ENCODE assay signal across 8 cellular contexts in genomic region chr9:114551750-114552685, GRCh38. TPM values are rescaled to one million over a fixed set of nuclear protein-coding genes. Genes with fewer than 3 reads are reported as not detected.
DNase-seq lines count a peak whose midpoint lies in the region; ATAC-seq, FAIRE-seq and TF ChIP-seq lines count a peak whose summit lies in the region.

No MANE protein-coding gene starts in this region.

- peak; percentile 20 for FAIRE-seq in HTR-8/SVneo (lab: Jason Lieb, UNC)

- no peaks in the 10 kb centered on the region for H3K79me2 ChIP-seq in Karpas-422 (ENCODE audit: low read length)

- peak overlapping the region in 1 of 2 donors; percentile 58 for H3K27ac ChIP-seq in left lung
- no peak overlapping the region for H3K27ac ChIP-seq in Karpas-422 (ENCODE audit: low read length)

- H3K36me3 ChIP-seq in left lung (no peaks in the 10 kb centered on the region), Karpas-422 (ENCODE audit: insufficient read depth, low read length) (no peaks in the 10 kb centered on the region)

- no peaks in the 10 kb centered on the region for H4K20me1 ChIP-seq in Karpas-422 (ENCODE audit: insufficient read depth, low read depth, low read length)

- H3K9me3 ChIP-seq in left lung (no peaks in the 10 kb centered on the region), Karpas-422 (ENCODE audit: low read length) (no peaks in the 10 kb centered on the region)

- H3K27me3 ChIP-seq in left lung (no peaks in the 10 kb centered on the region), Karpas-422 (ENCODE audit: low read length) (no peaks in the 10 kb centered on the region)

- no peaks in the 10 kb centered on the region for H3K9me2 ChIP-seq in Karpas-422 (replicated peaks; ENCODE audit: insufficient read depth, low read length)

- TF ChIP-seq CTCF in left lung (IDR thresholded peaks at IDR 0.05) (no peak), GM10266 (IDR thresholded peaks at IDR 0.05; ENCODE audit: control insufficient read depth, insufficient read depth, low read depth, missing control alignments) (no peak)

- no peak overlapping the region for H2AFZ ChIP-seq in Karpas-422 (ENCODE audit: low read length)

- no peak overlapping the region for H3K9ac ChIP-seq in Karpas-422 (ENCODE audit: low read length)

- no peak overlapping the region for H3K4me3 ChIP-seq in left lung
- no peak overlapping the region for H3K4me3 ChIP-seq in Karpas-422 (ENCODE audit: low read length)

- peak; percentile 96 for ATAC-seq in left lung

- DNase-seq in A172 (ENCODE audit: low spot score), result peak; percentile 98
- DNase-seq in HTR-8/SVneo (ENCODE audit: insufficient read length, low spot score), result peak; percentile 95
- DNase-seq in brain pericyte (ENCODE audit: low read depth, low spot score), result peak; percentile 84
- DNase-seq in left lung, result peak in 1 of 2 donors; percentile 76
- no peak for DNase-seq in pons (ENCODE audit: low spot score)
- no peak for DNase-seq in NCI-H1105 treated with DMSO at 0.1 percent for 48 hours (lab: John Stamatoyannopoulos, UW)
- DNase-seq in Karpas-422, result no peak
- no peak for DNase-seq in GM10266 (ENCODE audit: extremely low spot score)

- H3K4me1 ChIP-seq in left lung, result peaks cover 0 to 10% of the 10 kb centered on the region in 2 donors
- peaks cover 10% of the 10 kb centered on the region for H3K4me1 ChIP-seq in Karpas-422 (ENCODE audit: low read length)

- no peak overlapping the region for H3K4me2 ChIP-seq in Karpas-422 (ENCODE audit: low read depth, low read length, poor library complexity, severe bottlenecking)

- intact Hi-C loops in left lung (cut with DNase I), result no loop called here

RNA-seq across cellular contexts. Expression of gene ATP6V1G1, which starts 35.6 kb away (rescaled TPM):
- 216 and 223 TPM in 2 replicates for total RNA-seq in A172 (2014; rRNA removed; shearing (Covaris generic))
- total RNA-seq in left lung, result 10 to 100 TPM; 96.6 to 99.9 TPM
- total RNA-seq in Karpas-422 (2014; rRNA removed; shearing (Covaris generic); ENCODE audit: low replicate concordance), result 113 and 165 TPM in 2 replicates

RNA-seq across cellular contexts. Expression of gene WHRN, which starts 46.7 kb away (rescaled TPM):
- 2.0 and 2.1 TPM in 2 replicates for total RNA-seq in A172 (2014; rRNA removed; shearing (Covaris generic))
- total RNA-seq in left lung, result 1 to 10 TPM; 5.1 to 6.8 TPM
- total RNA-seq in Karpas-422 (2014; rRNA removed; shearing (Covaris generic); ENCODE audit: low replicate concordance), result 0.30 and 0.76 TPM in 2 replicates

RNA-seq across cellular contexts. Expression of gene TMEM268, which starts 59.1 kb away (rescaled TPM):
- 3.3 and 3.8 TPM in 2 replicates for total RNA-seq in A172 (2014; rRNA removed; shearing (Covaris generic))
- 10 to 100 TPM; 12.9 to 17.4 TPM for total RNA-seq in left lung
- total RNA-seq in Karpas-422 (2014; rRNA removed; shearing (Covaris generic); ENCODE audit: low replicate concordance), result 21.1 and 29.7 TPM in 2 replicates

Comparison
In these comparisons a context has a peak if more than half of its experiments do, and no peak if none do; other contexts are left out.
1. DNase-seq: peak in A172 (single experiment), HTR-8/SVneo (single experiment) and brain pericyte (single experiment); none in pons (single experiment), NCI-H1105 treated with DMSO at 0.1 percent for 48 hours (single experiment), Karpas-422 (single experiment) and GM10266 (single experiment).